Comparison of ENCODE assay signal across 10 cellular contexts in genomic region chr1:7963378-7963730, GRCh38. TPM values are rescaled to one million over a fixed set of nuclear protein-coding genes. Genes with fewer than 3 reads are reported as not detected.
DNase-seq lines count a peak whose midpoint lies in the region; ATAC-seq and TF ChIP-seq lines count a peak whose summit lies in the region.
"Not testable (repeated sequence)": the region's sequence is repeated elsewhere in the genome, so short reads cannot be mapped to it uniquely, and the experiment has no call there.
"Had no signal": no experiment of that assay in that cellular context is flagged by ENCODE, and none has a peak within 500 bp of the region (broad histone marks: within the 10 kb centered on the region; RNA-seq: fewer than 3 reads in every experiment).

No MANE protein-coding gene starts in this region.

- not testable (repeated sequence) for H3K18ac ChIP-seq in trophoblast cell (ENCODE audit: low read length)

- peaks cover 45% of the 10 kb centered on the region for H3K36me3 Mint-ChIP-seq in Calu3 (ENCODE audit: insufficient read depth, unreplicated experiment)
- peaks cover 42% of the 10 kb centered on the region for H3K36me3 Mint-ChIP-seq in WTC11
- H3K36me3 Mint-ChIP-seq in activated T-cell treated with anti-CD3 and anti-CD28 coated beads, Interleukin-2, amount 50 U/mL, for 72 hours (ENCODE audit: insufficient read depth in 2 of 2): peaks cover 11 to 37% of the 10 kb centered on the region in 2 donors
- peaks cover 67% of the 10 kb centered on the region for H3K36me3 Mint-ChIP-seq in activated naive CD8-positive, alpha-beta T cell treated with anti-CD3 and anti-CD28 coated beads, Interleukin-2, amount 50 U/mL, for 24 hours (ENCODE audit: low read depth)
- H3K36me3 Mint-ChIP-seq in mesothelial cell of epicardium: peaks cover 22% of the 10 kb centered on the region
- peaks cover 22% of the 10 kb centered on the region for H3K36me3 Mint-ChIP-seq in type B pancreatic cell

- not testable (repeated sequence) for H3K14ac ChIP-seq in trophoblast cell (ENCODE audit: low read length)

- H3K4ac ChIP-seq in trophoblast cell (ENCODE audit: low read depth, low read length): peak overlapping the region; percentile 35

- not testable (repeated sequence) for H3K9me2 ChIP-seq in Loucy (replicated peaks; ENCODE audit: low read depth, low read length)

- H3K27ac ChIP-seq in trophoblast cell (ENCODE audit: low read depth, low read length): not testable (repeated sequence)

- H4K8ac ChIP-seq in trophoblast cell (ENCODE audit: low read depth, low read length): not testable (repeated sequence)

- not testable (repeated sequence) for H3K23ac ChIP-seq in trophoblast cell (ENCODE audit: low read length)

- intact Hi-C loops in Calu3 (cut with micrococcal nuclease; ENCODE audit: unreplicated experiment): not testable (repeated sequence)

- H2BK5ac ChIP-seq in trophoblast cell (ENCODE audit: low read depth, low read length, poor library complexity): not testable (repeated sequence)

- peaks cover 46% of the 10 kb centered on the region for H3K4me1 ChIP-seq in Loucy (ENCODE audit: insufficient read depth, low read length, poor library complexity, severe bottlenecking)
- not testable (repeated sequence) for H3K4me1 ChIP-seq in trophoblast cell (ENCODE audit: control insufficient read depth in 1 of 2, insufficient read depth in 2 of 2, low read length in 2 of 2)

- not testable (repeated sequence) for H3K27me3 Mint-ChIP-seq in Calu3 (ENCODE audit: unreplicated experiment); WTC11 (ENCODE audit: low read depth); activated T-cell treated with anti-CD3 and anti-CD28 coated beads, Interleukin-2, amount 50 U/mL, for 72 hours (ENCODE audit: low read depth); activated naive CD8-positive, alpha-beta T cell treated with anti-CD3 and anti-CD28 coated beads, Interleukin-2, amount 50 U/mL, for 24 hours; mesothelial cell of epicardium (ENCODE audit: low read depth); type B pancreatic cell

- H3K9me3 Mint-ChIP-seq in Calu3 (ENCODE audit: low read depth, unreplicated experiment); WTC11; activated T-cell treated with anti-CD3 and anti-CD28 coated beads, Interleukin-2, amount 50 U/mL, for 72 hours; activated naive CD8-positive, alpha-beta T cell treated with anti-CD3 and anti-CD28 coated beads, Interleukin-2, amount 50 U/mL, for 24 hours; mesothelial cell of epicardium; type B pancreatic cell: not testable (repeated sequence)

- WGBS in trophoblast cell (ENCODE audit: extremely low coverage, insufficient coverage, insufficient read length): no CpG with 5 or more reads among the region's 12 CpGs

- not testable (repeated sequence) for ATAC-seq in WTC11; activated T-cell treated with anti-CD3 and anti-CD28 coated beads, Interleukin-2, amount 50 U/mL, for 72 hours (replicated peaks in 1 of 2); activated naive CD8-positive, alpha-beta T cell treated with anti-CD3 and anti-CD28 coated beads, Interleukin-2, amount 50 U/mL, for 24 hours

- H2AFZ ChIP-seq in Loucy (ENCODE audit: low read length); trophoblast cell (ENCODE audit: insufficient read depth, low read length, poor library complexity): not testable (repeated sequence)

- peaks cover 75% of the 10 kb centered on the region for H3K79me2 ChIP-seq in Loucy (ENCODE audit: insufficient read depth, low read length)
- not testable (repeated sequence) for H3K79me2 ChIP-seq in trophoblast cell (ENCODE audit: control insufficient read depth, insufficient read depth, low read length, poor library complexity)

- not testable (repeated sequence) for H3K4me1 Mint-ChIP-seq in Calu3 (ENCODE audit: low read depth, unreplicated experiment)
- H3K4me1 Mint-ChIP-seq in WTC11 (peaks cover 11% of the 10 kb centered on the region; the same call in 1 of the 2 replicates), mesothelial cell of epicardium (peaks cover 20% of the 10 kb centered on the region), type B pancreatic cell (ENCODE audit: unreplicated experiment) (peaks cover 22% of the 10 kb centered on the region)
- peaks cover 52% of the 10 kb centered on the region for H3K4me1 Mint-ChIP-seq in activated T-cell treated with anti-CD3 and anti-CD28 coated beads, Interleukin-2, amount 50 U/mL, for 72 hours (ENCODE audit: low read depth)
- H3K4me1 Mint-ChIP-seq in activated naive CD8-positive, alpha-beta T cell treated with anti-CD3 and anti-CD28 coated beads, Interleukin-2, amount 50 U/mL, for 24 hours: peaks cover 81% of the 10 kb centered on the region

- not testable (repeated sequence) for BruUV-seq in Calu3 (replicated peaks; lab: Mats Ljungman, UMichigan)

- not testable (repeated sequence) for H4K91ac ChIP-seq in trophoblast cell (ENCODE audit: low read depth, low read length)

- peak overlapping the region; percentile 91 for H3K4me3 ChIP-seq in Loucy (ENCODE audit: low read length, poor library complexity, severe bottlenecking)
- not testable (repeated sequence) for H3K4me3 ChIP-seq in trophoblast cell (ENCODE audit: low read depth, low read length)

- not testable (repeated sequence) for H2AK5ac ChIP-seq in trophoblast cell (ENCODE audit: low read length)

- not testable (repeated sequence) for DNase-seq in Calu3; WTC11 (ENCODE audit: low spot score); activated T-cell treated with anti-CD3 and anti-CD28 coated beads, Interleukin-2, amount 50 U/mL, for 72 hours; activated naive CD8-positive, alpha-beta T cell treated with anti-CD3 and anti-CD28 coated beads, Interleukin-2, amount 50 U/mL, for 24 hours; mesothelial cell of epicardium (ENCODE audit: low spot score in 2 of 2, unreplicated experiment in 2 of 2); trophoblast cell; type B pancreatic cell (ENCODE audit: extremely low spot score, unreplicated experiment)

- not testable (repeated sequence) for H2BK12ac ChIP-seq in trophoblast cell (ENCODE audit: low read length)

- TF ChIP-seq CTCF in Calu3 (IDR thresholded peaks at IDR 0.05; ENCODE audit: unreplicated experiment); Loucy (conservative IDR thresholded peaks at IDR 0.05; ENCODE audit: low read length); WTC11 (IDR thresholded peaks at IDR 0.05); mesothelial cell of epicardium (IDR thresholded peaks at IDR 0.05; ENCODE audit: unreplicated experiment); type B pancreatic cell (conservative IDR thresholded peaks at IDR 0.05): not testable (repeated sequence)

- H3K4me2 ChIP-seq in Loucy (ENCODE audit: low read depth, low read length, poor library complexity, severe bottlenecking): peak overlapping the region; percentile 96
- H3K4me2 ChIP-seq in trophoblast cell (ENCODE audit: low read length): not testable (repeated sequence)

- peaks cover 15% of the 10 kb centered on the region for H4K20me1 ChIP-seq in Loucy (ENCODE audit: insufficient read depth, low read length, poor library complexity, severe bottlenecking)

- H4K12ac ChIP-seq in trophoblast cell (ENCODE audit: low read depth, low read length): not testable (repeated sequence)

- not testable (repeated sequence) for H3K4me3 Mint-ChIP-seq in Calu3 (ENCODE audit: low read depth, unreplicated experiment)
- peak overlapping the region; percentile 100 for H3K4me3 Mint-ChIP-seq in WTC11
- peak overlapping the region; percentile 93 to 97 for H3K4me3 Mint-ChIP-seq in activated T-cell treated with anti-CD3 and anti-CD28 coated beads, Interleukin-2, amount 50 U/mL, for 72 hours
- peak overlapping the region; percentile 99 for H3K4me3 Mint-ChIP-seq in activated naive CD8-positive, alpha-beta T cell treated with anti-CD3 and anti-CD28 coated beads, Interleukin-2, amount 50 U/mL, for 24 hours
- H3K4me3 Mint-ChIP-seq in mesothelial cell of epicardium: peak overlapping the region; percentile 98
- H3K4me3 Mint-ChIP-seq in type B pancreatic cell: peak overlapping the region; percentile 77

- H2BK120ac ChIP-seq in trophoblast cell (ENCODE audit: insufficient read depth, low read length, poor library complexity): not testable (repeated sequence)

- not testable (repeated sequence) for H3K79me1 ChIP-seq in trophoblast cell (ENCODE audit: low read length)

- not testable (repeated sequence) for H3K27me3 ChIP-seq in Loucy (ENCODE audit: insufficient read depth, low read length, poor library complexity, severe bottlenecking); trophoblast cell (ENCODE audit: insufficient read depth, low read length)

- H3K9me3 ChIP-seq in Loucy (ENCODE audit: insufficient read depth, low read depth, low read length); trophoblast cell (ENCODE audit: insufficient read depth, low read depth, low read length): not testable (repeated sequence)

- H3K36me3 ChIP-seq in Loucy (ENCODE audit: insufficient read depth, low read length): peaks cover 15% of the 10 kb centered on the region; the same call in 1 of the 2 replicates
- H3K36me3 ChIP-seq in trophoblast cell (ENCODE audit: control insufficient read depth in 1 of 2, insufficient read depth in 2 of 2, low read length in 2 of 2): peaks cover 24 to 37% of the 10 kb centered on the region in 2 experiments

- not testable (repeated sequence) for H3F3A ChIP-seq in Loucy (ENCODE audit: low read depth)

- peak overlapping the region; percentile 84 for H3K27ac Mint-ChIP-seq in Calu3 (ENCODE audit: unreplicated experiment)
- H3K27ac Mint-ChIP-seq in WTC11, mesothelial cell of epicardium, type B pancreatic cell: not testable (repeated sequence)
- peak overlapping the region; percentile 100 for H3K27ac Mint-ChIP-seq in activated T-cell treated with anti-CD3 and anti-CD28 coated beads, Interleukin-2, amount 50 U/mL, for 72 hours
- H3K27ac Mint-ChIP-seq in activated naive CD8-positive, alpha-beta T cell treated with anti-CD3 and anti-CD28 coated beads, Interleukin-2, amount 50 U/mL, for 24 hours: peak overlapping the region; percentile 98

- peak overlapping the region; percentile 85 for H3K9ac ChIP-seq in Loucy (ENCODE audit: low read depth, low read length, poor library complexity, severe bottlenecking)
- H3K9ac ChIP-seq in trophoblast cell (ENCODE audit: low read length): not testable (repeated sequence)

- POLR2A ChIA-PET in WTC11 (lab: Charles Lee): not testable (repeated sequence)

- CTCF ChIA-PET in Calu3 (lab: Charles Lee): not testable (repeated sequence)
- CTCF ChIA-PET in WTC11 (lab: Charles Lee): interaction anchor here (1.5 kb wide), 1 partner anchor 12 kb away, joined by 10 read pairs; no protein-coding TSS in a partner anchor

RNA-seq across cellular contexts. Expression of gene PARK7, which starts 1.8 kb away (rescaled TPM):
- 207 and 209 TPM in 2 replicates for total RNA-seq in Calu3 (2022)
- 337 to 343 TPM (median 340 TPM) in 3 replicates for total RNA-seq in WTC11 (2021)
- 100 to 1,000 TPM; 247 to 273 TPM for total RNA-seq in activated T-cell treated with anti-CD3 and anti-CD28 coated beads, Interleukin-2, amount 50 U/mL, for 72 hours
- total RNA-seq in mesothelial cell of epicardium: 187 to 207 TPM (median 200 TPM) in 3 replicates
- polyA plus RNA-seq in trophoblast cell (2013): 191 and 200 TPM in 2 replicates
- total RNA-seq in type B pancreatic cell (ENCODE audit: low replicate concordance): 206 and 279 TPM in 2 replicates

RNA-seq across cellular contexts. Expression of gene TNFRSF9, which starts 22.7 kb away (rescaled TPM):
- total RNA-seq in Calu3 (2022) (0.42 and 0.44 TPM in 2 replicates), WTC11 (2021) (0.11 to 0.14 TPM in 2 of 3 replicates, not detected in the other), mesothelial cell of epicardium (2.0 to 2.3 TPM (median 2.2 TPM) in 3 replicates), type B pancreatic cell (ENCODE audit: low replicate concordance) (0.39 and 3.8 TPM in 2 replicates)
- 10 to 100 TPM; 35.4 to 86.2 TPM for total RNA-seq in activated T-cell treated with anti-CD3 and anti-CD28 coated beads, Interleukin-2, amount 50 U/mL, for 72 hours
- polyA plus RNA-seq in trophoblast cell (2013): 0.04 and 0.10 TPM in 2 replicates
- total RNA-seq: suprapubic skin had no signal
- polyA plus RNA-seq: urinary bladder had no signal
